7 cellular contexts compared by ENCODE assay signal in the genomic region with DNA sequence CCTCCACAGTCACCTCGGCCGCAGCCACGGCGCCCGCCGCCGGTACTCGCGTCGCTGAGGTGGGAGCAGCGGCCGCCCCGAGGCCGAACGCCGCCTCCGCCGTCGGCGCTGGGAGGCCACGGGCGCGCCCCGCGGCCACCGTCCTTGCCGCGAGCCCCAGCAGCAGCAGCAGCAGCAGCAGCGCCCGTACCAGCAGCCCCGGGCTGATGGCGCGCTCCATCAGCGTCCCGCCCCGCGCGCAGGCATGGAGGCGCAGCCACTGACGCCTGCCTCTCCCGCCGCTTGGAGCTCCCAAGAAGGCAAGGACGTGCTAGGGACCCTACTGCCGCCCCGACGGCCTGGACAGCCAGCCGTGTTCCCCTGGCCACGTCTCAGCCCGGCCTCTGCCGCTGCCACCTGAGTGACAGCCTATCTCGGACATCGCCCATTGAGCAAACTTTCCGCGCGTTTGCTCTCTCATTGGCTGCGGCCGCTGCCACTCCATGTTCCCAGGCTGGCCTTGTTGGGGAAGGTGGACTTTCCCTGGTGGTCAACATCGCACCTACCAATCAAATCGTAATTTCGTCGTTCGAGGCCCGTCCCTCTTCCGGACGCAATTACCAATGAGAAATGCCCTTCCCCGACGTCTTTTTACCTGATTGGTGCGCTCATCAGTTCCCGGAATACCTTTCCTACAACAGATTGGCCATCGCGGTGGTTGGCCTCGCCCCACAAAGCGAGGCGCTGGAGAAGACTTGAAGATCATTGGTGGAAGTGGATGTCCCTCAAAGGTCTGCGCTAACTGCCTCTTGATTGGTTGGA. TPM values are rescaled to one million over a fixed set of nuclear protein-coding genes. Genes with fewer than 3 reads are reported as not detected.
DNase-seq lines count a peak whose midpoint lies in the region; ATAC-seq and TF ChIP-seq lines count a peak whose summit lies in the region.

A gene (minus strand): TSS at position 410 of the 801 bp plus-strand sequence. CDS start 190 bp downstream, at position 220.

- H3K27me3 ChIP-seq in hepatocyte = no peaks in the 10 kb centered on the region

- peak within 1 kb of the TSS; percentile 22 for H3K4me3 ChIP-seq in hepatocyte

- TF ChIP-seq CTCF in hepatocyte (IDR thresholded peaks at IDR 0.05; ENCODE audit: poor library complexity) = no peak

- peak within 1 kb of the TSS; percentile 94 for H3K27ac ChIP-seq in hepatocyte

- ATAC-seq in GM18508 (IDR thresholded peaks at IDR 0.05; ENCODE audit: insufficient read depth, unreplicated experiment) = peak; percentile 91
- peak; percentile 89 for ATAC-seq in HG03025 (IDR thresholded peaks at IDR 0.05; ENCODE audit: low FRiP score, unreplicated experiment)

- no peaks in the 10 kb centered on the region for H3K9me3 ChIP-seq in hepatocyte (ENCODE audit: low read depth)

- WGBS in hepatocyte (ENCODE audit: low lambda C conversion rate, missing lambda C conversion rate) = 1% methylated on average over 69 of the region's 75 CpGs

- DNase-seq in NCI-H2081 (lab: John Stamatoyannopoulos, UW) (peak; percentile 99 to 100), T1000 (lab: John Stamatoyannopoulos, UW) (peak; percentile 97), astrocyte of the hippocampus (ENCODE audit: low read depth, low spot score) (peak; percentile 100), hepatocyte (ENCODE audit: low spot score) (peak; percentile 99), renal cortical epithelial cell (ENCODE audit: low read depth) (peak; percentile 100)

- H3K9me2 ChIP-seq in hepatocyte (replicated peaks; ENCODE audit: insufficient read depth) = no peaks in the 10 kb centered on the region

- peak within 1 kb of the TSS; percentile 85 for H3K4me2 ChIP-seq in hepatocyte

- peaks cover 20% of the 10 kb centered on the region for H3K4me1 ChIP-seq in hepatocyte (ENCODE audit: insufficient read depth)

- H2AFZ ChIP-seq in hepatocyte = peak within 1 kb of the TSS; percentile 37

- no peaks in the 10 kb centered on the region for H3K36me3 ChIP-seq in hepatocyte (replicated peaks; ENCODE audit: insufficient read depth, low read depth)

- peaks cover 34% of the 10 kb centered on the region for H4K20me1 ChIP-seq in hepatocyte (ENCODE audit: insufficient read depth, poor library complexity, severe bottlenecking)

- H3K79me2 ChIP-seq in hepatocyte = peaks cover 46% of the 10 kb centered on the region

RNA-seq across cellular contexts. Expression of the gene that starts here (rescaled TPM):
- 38.1 and 41.9 TPM in 2 replicates for total RNA-seq in hepatocyte
- polyA plus RNA-seq in hepatocyte = 19.5 and 21.0 TPM in 2 replicates
- total RNA-seq in renal cortical epithelial cell = 35.8 and 57.3 TPM in 2 replicates

Comparison
In these comparisons a context has a peak if more than half of its experiments do, and no peak if none do; other contexts are left out.
1. Peak in every context shown above with its lines: DNase-seq, ATAC-seq, H3K4me3 ChIP-seq and H3K27ac ChIP-seq.